24 cellular contexts compared by ENCODE assay signal in the genomic region with DNA sequence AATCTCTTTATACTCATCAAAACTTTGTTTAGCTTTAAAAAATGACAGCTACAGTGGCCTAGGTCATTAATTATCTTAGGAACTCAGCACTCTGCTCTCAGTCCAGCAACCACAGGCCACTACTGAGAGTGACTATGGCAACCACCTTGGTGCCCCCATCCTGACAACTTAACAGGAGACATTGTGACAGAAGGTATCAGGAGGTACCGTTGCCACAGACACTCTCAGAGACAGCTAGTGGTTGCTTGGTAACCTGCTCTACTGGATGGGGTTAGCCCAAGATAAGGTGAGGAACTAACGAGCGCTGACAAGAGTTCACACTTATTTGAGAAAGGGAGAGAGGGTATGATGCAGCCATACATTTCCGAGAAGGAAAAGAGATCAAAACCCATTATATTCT.
A peak's percentile ranks its signal among the peaks of the same experiment; 100 is the strongest.
DNase-seq lines count a peak whose midpoint lies in the region; ATAC-seq, FAIRE-seq and TF ChIP-seq lines count a peak whose summit lies in the region.
"Had no signal": no experiment of that assay in that cellular context is flagged by ENCODE, and none has a peak within 500 bp of the region (broad histone marks: within the 10 kb centered on the region; RNA-seq: fewer than 3 reads in every experiment).

No MANE protein-coding gene starts in this region.

- H3K9me3 ChIP-seq in body of pancreas (no peaks in the 10 kb centered on the region), small intestine (ENCODE audit: control insufficient read depth, low read depth) (no peaks in the 10 kb centered on the region), prostate gland (no peaks in the 10 kb centered on the region)
- H3K9me3 ChIP-seq: BLaER1 had no signal

- WGBS in body of pancreas, 2 donors = 2 to 7% methylated on average over 4 of the region's 4 CpGs
- 9 to 29% (median 23%) methylated on average over 4 of the region's 4 CpGs for WGBS in small intestine, 3 donors
- WGBS in prostate gland = 19% methylated on average over 4 of the region's 4 CpGs

- TF ChIP-seq POLR2A in body of pancreas (IDR thresholded peaks at IDR 0.05) = no peak
- TF ChIP-seq POLR2A in prostate gland (IDR thresholded peaks at IDR 0.05) = no peak

- H3K36me3 ChIP-seq in body of pancreas (replicated peaks in 1 of 2; ENCODE audit: insufficient read depth in 1 of 2, low read depth in 2 of 2) (no peaks in the 10 kb centered on the region), small intestine (ENCODE audit: control insufficient read depth in 2 of 2, insufficient read depth in 2 of 2, low read length in 2 of 2) (no peaks in the 10 kb centered on the region), prostate gland (no peaks in the 10 kb centered on the region)
- H3K36me3 ChIP-seq: BLaER1 had no signal

- FAIRE-seq in islet of Langerhans (lab: Jason Lieb, UNC) = peak; percentile 97
- no peak for FAIRE-seq in small intestine (lab: Jason Lieb, UNC)
- FAIRE-seq: A204.1, D721Med, GM12878, GM19239, H1 had no signal

- H3K27me3 ChIP-seq in body of pancreas (no peaks in the 10 kb centered on the region), small intestine (ENCODE audit: control insufficient read depth in 2 of 2, insufficient read depth in 2 of 2, low read length in 2 of 2) (no peaks in the 10 kb centered on the region), prostate gland (replicated peaks; ENCODE audit: insufficient read depth) (no peaks in the 10 kb centered on the region)
- H3K27me3 ChIP-seq: BLaER1 had no signal

- DNase-seq in NCI-H1105 treated with DMSO at 0.1 percent for 48 hours (lab: John Stamatoyannopoulos, UW) (peak; percentile 13), NCI-H1105 (lab: John Stamatoyannopoulos, UW) (no peak), body of pancreas (peak in 2 of 4 donors; percentile 23 to 24), small intestine (peak; percentile 1), prostate gland (ENCODE audit: low spot score) (no peak)
- DNase-seq: CD4-positive, CD25-positive, alpha-beta regulatory T cell; CD8-positive, alpha-beta T cell; DMS 273 treated with DMSO at 0.1 percent for 48 hours; DMS79; EL; GDM1; GM23248; H7; HCEC 1CT had no signal

- H3K4me3 ChIP-seq in body of pancreas (no peak overlapping the region), small intestine (ENCODE audit: low read depth in 1 of 2, low read length in 2 of 2) (no peak overlapping the region), prostate gland (no peak overlapping the region)
- H3K4me3 ChIP-seq: BLaER1, GM12878, GM23248 had no signal

- intact Hi-C loops in body of pancreas (cut with DNase I) = no loop called here
- intact Hi-C loops in prostate gland (cut with DNase I) = no loop called here

- ATAC-seq in body of pancreas (peak; percentile 30), HG02840 (IDR thresholded peaks at IDR 0.05; ENCODE audit: low FRiP score, unreplicated experiment) (no peak)
- ATAC-seq: CD8-positive, alpha-beta T cell; GM12878 had no signal

- H3K27ac ChIP-seq in body of pancreas = no peak overlapping the region
- no peak overlapping the region for H3K27ac ChIP-seq in small intestine (ENCODE audit: low read depth in 1 of 2, low read length in 1 of 2)
- no peak overlapping the region for H3K27ac ChIP-seq in prostate gland
- H3K27ac ChIP-seq: 22Rv1, BLaER1, C4-2B, GM23248 had no signal

- H3K4me1 ChIP-seq in body of pancreas (no peaks in the 10 kb centered on the region), small intestine (ENCODE audit: control insufficient read depth in 2 of 2, insufficient read depth in 1 of 2, low read depth in 1 of 2, low read length in 1 of 2) (no peaks in the 10 kb centered on the region), prostate gland (replicated peaks) (no peaks in the 10 kb centered on the region)
- H3K4me1 ChIP-seq: BLaER1 had no signal

- no peak for TF ChIP-seq CTCF in body of pancreas (IDR thresholded peaks at IDR 0.05)
- no peak for TF ChIP-seq CTCF in prostate gland (IDR thresholded peaks at IDR 0.05)

Comparison
In these comparisons a context has a peak if more than half of its experiments do, and no peak if none do; other contexts are left out.
1. DNase-seq: peak in NCI-H1105 treated with DMSO at 0.1 percent for 48 hours (single experiment) and small intestine (single experiment); none in NCI-H1105 (single experiment) and prostate gland (single experiment).